ENCODE assay signal across 8 cellular contexts in the genomic region with DNA sequence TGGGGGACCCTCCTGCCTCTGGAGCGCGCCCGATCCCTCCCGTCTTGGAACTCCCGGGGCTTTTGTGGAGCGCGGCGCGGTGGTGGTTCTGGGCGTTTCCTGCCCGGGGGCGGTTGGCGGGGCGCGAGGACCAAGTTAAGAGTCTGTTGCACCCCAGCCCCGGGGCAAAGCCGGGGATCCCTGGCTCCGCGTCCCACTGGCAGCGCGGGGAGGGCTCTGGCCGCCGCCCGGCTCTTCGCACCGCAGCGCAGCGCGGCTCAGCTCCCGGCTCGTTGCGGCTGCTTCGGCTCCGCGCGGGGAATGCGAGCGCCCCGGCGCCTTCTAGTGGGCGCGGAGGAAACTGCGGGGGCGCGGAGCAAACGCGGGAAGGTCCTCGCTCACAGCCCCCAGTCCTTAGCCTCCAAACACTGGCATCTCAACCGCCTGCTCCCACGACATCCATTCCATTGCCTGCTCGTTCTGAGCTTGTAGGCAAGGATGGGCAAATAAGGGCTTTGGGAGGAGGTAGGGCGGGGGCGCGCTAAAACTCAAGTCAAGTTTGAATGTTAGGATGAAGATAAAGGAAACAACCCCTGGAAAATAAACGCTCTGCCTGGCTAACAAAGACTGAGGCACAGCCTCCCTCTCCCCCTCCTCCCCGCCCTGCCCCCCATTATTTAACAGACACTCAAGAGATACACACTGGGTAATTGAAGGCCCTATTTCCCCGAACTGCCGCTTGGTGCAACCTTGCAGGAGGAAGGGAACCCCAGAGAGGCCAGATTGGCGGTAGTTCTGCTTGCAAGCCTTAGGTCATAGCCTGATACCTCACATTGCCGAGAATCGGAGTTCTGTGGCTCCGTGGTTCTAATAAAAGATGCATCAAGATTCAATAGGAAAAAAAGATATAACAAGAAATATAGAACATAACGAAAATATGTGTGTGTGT. TPM values are rescaled to one million over a fixed set of nuclear protein-coding genes. Genes with fewer than 3 reads are reported as not detected.
DNase-seq lines count a peak whose midpoint lies in the region; ATAC-seq and TF ChIP-seq lines count a peak whose summit lies in the region.

Gene B4GALNT1, minus strand, starts transcription at position 304 of the 928 bp plus-strand sequence. CDS start 1,069 bp downstream, outside the sequence.

- peaks cover 3 to 6% of the 10 kb centered on the region in 2 donors for H3K4me1 Mint-ChIP-seq in immature natural killer cell

- H4K20me1 ChIP-seq in mammary epithelial cell (ENCODE audit: insufficient read depth, low read length) = no peaks in the 10 kb centered on the region

- TF ChIP-seq CTCF in GM12875 (IDR thresholded peaks at IDR 0.05; ENCODE audit: borderline replicate concordance, insufficient read depth, low read depth, low read length) = peak; percentile 97
- TF ChIP-seq CTCF in mammary epithelial cell (conservative IDR thresholded peaks at IDR 0.05 in 1 of 2, IDR thresholded peaks at IDR 0.05 in 1 of 2; ENCODE audit: extremely low read depth in 1 of 2, insufficient read depth in 1 of 2, low read depth in 1 of 2, low read length in 2 of 2) = peak; percentile 66 to 83
- TF ChIP-seq CTCF in spleen (IDR thresholded peaks at IDR 0.05 in 8 of 11, conservative IDR thresholded peaks at IDR 0.05 in 3 of 11) = peak; percentile 67 to 92 (median 87)

- H3K27ac ChIP-seq in mammary epithelial cell (ENCODE audit: insufficient read depth, low read depth, low read length) (no peak within 1 kb of the TSS), spleen (no peak within 1 kb of the TSS)

- no peaks in the 10 kb centered on the region for H3K36me3 Mint-ChIP-seq in immature natural killer cell

- peaks cover 9 to 25% (median 10%) of the 10 kb centered on the region in 3 donors for H3K27me3 Mint-ChIP-seq in immature natural killer cell (ENCODE audit: low read depth in 3 of 3)

- CTCF ChIA-PET in mammary epithelial cell (lab: Charles Lee; ENCODE audit: low non-redundant PET) = interaction anchor here (0.6 to 1.1 kb wide), 4 partner anchors 23 to 86 kb away, joined by 3 to 10 read pairs (median 4); partner anchors contain the start of gene DCTN2

- BruUV-seq in mammary epithelial cell (replicated peaks; lab: Mats Ljungman, UMichigan) = no TSS peak

- no peak for TF ChIP-seq POLR2A in spleen (IDR thresholded peaks at IDR 0.05)

- H3K27me3 ChIP-seq in mammary epithelial cell (ENCODE audit: insufficient read depth, low read length) (peaks cover 2% of the 10 kb centered on the region), spleen (replicated peaks in 1 of 7) (peaks cover 7 to 82% (median 47%) of the 10 kb centered on the region in 7 donors)

- H3K27ac Mint-ChIP-seq in immature natural killer cell = no peak within 1 kb of the TSS

- ATAC-seq in HG02623 (IDR thresholded peaks at IDR 0.05; ENCODE audit: unreplicated experiment) (peak; percentile 77), HG03442 (IDR thresholded peaks at IDR 0.05; ENCODE audit: unreplicated experiment) (no peak)

- 3% methylated on average over 35 of the region's 63 CpGs for WGBS in mammary epithelial cell (ENCODE audit: low coverage, missing lambda C conversion rate)
- 2 to 4% (median 2%) methylated on average over 30 to 63 of the region's 63 CpGs for WGBS in spleen, 5 donors

- peak within 1 kb of the TSS; percentile 95 for H2AFZ ChIP-seq in mammary epithelial cell (ENCODE audit: low read depth, low read length)

- no peaks in the 10 kb centered on the region for H3K9me3 Mint-ChIP-seq in immature natural killer cell

- intact Hi-C loops in mammary epithelial cell (cut with micrococcal nuclease) = loop anchor here (1.0 to 5.0 kb wide), 3 partner anchors 50 to 103 kb away; partner anchors contain the start of gene OS9
- intact Hi-C loops in spleen (cut with DNase I; ENCODE audit: low total_unique reads) = no loop called here

- dilution Hi-C loops in mammary epithelial cell (cut with HindIII; ENCODE audit: low sequenced_read_pairs) = no loop called here

- peak within 1 kb of the TSS; percentile 70 for H3K9ac ChIP-seq in mammary epithelial cell (ENCODE audit: insufficient read depth, low read length)

- in situ Hi-C loops in mammary epithelial cell (cut with MboI; ENCODE audit: low sequenced_read_pairs in 2 of 2) = no loop called here

- H3K4me2 ChIP-seq in mammary epithelial cell (ENCODE audit: insufficient read depth, low read depth, low read length) = peak within 1 kb of the TSS; percentile 99

- H3K4me3 ChIP-seq in GM12875 (ENCODE audit: low read depth, low read length) (peak within 1 kb of the TSS; percentile 48), mammary epithelial cell (replicated peaks in 1 of 3; ENCODE audit: insufficient read depth in 1 of 3, low read depth in 2 of 3, low read length in 3 of 3) (peak within 1 kb of the TSS; percentile 61 to 69 (median 66)), spleen (peak within 1 kb of the TSS; percentile 41 to 79 (median 53))

- H3K9me3 ChIP-seq in mammary epithelial cell (replicated peaks; ENCODE audit: insufficient read depth, low read length) (no peaks in the 10 kb centered on the region), spleen (no peaks in the 10 kb centered on the region)

- H3K36me3 ChIP-seq in mammary epithelial cell (ENCODE audit: insufficient read depth, low read length) (no peaks in the 10 kb centered on the region), spleen (no peaks in the 10 kb centered on the region)

- peak within 1 kb of the TSS; percentile 15 to 74 (median 67) for H3K4me3 Mint-ChIP-seq in immature natural killer cell

- H3K79me2 ChIP-seq in mammary epithelial cell (ENCODE audit: insufficient read depth, low read length) = no peaks in the 10 kb centered on the region

- H3K4me1 ChIP-seq in mammary epithelial cell (ENCODE audit: insufficient read depth, low read length) (peaks cover 20% of the 10 kb centered on the region), spleen (peaks cover 12 to 27% (median 23%) of the 10 kb centered on the region in 6 donors)

- DNase-seq in NCI-H187 (lab: John Stamatoyannopoulos, UW) (peak; percentile 54 to 63), UCSD-AML1 (lab: John Stamatoyannopoulos, UW; ENCODE audit: unreplicated experiment) (peak; percentile 70), mammary epithelial cell (peak; percentile 47), immature natural killer cell (peak; percentile 53 to 60 (median 58)), spleen (peak; percentile 90)

RNA-seq across cellular contexts. Expression of gene B4GALNT1, which starts in this region (rescaled TPM):
- total RNA-seq in mammary epithelial cell (10 to 100 TPM in 1 of 2 donors, 1 to 10 TPM in 1; 8.0 to 13.4 TPM), spleen (1 to 10 TPM in 3 of 7 donors, under 1 TPM in 4; 0.39 to 2.2 (median 0.79) TPM)
- polyA plus RNA-seq in mammary epithelial cell (10.8 TPM), immature natural killer cell (not detected), spleen (1 to 10 TPM in 1 of 3 donors, under 1 TPM in 2; 0.83 to 1.5 (median 0.93) TPM)
- polyA minus RNA-seq in mammary epithelial cell = 36.0 TPM

Comparison
In these comparisons a context has a peak if more than half of its experiments do, and no peak if none do; other contexts are left out.
1. Peak in DNase-seq in immature natural killer cell; RNA of the gene not detected or under 1 TPM.